ENCODE assay signal across 22 cellular contexts in genomic region chr14:32277998-32278397, GRCh38. TPM values are rescaled to one million over a fixed set of nuclear protein-coding genes. Genes with fewer than 3 reads are reported as not detected.
DNase-seq lines count a peak whose midpoint lies in the region; ATAC-seq, FAIRE-seq and TF ChIP-seq lines count a peak whose summit lies in the region.
"Had no signal": no experiment of that assay in that cellular context is flagged by ENCODE, and none has a peak within 500 bp of the region (broad histone marks: within the 10 kb centered on the region; RNA-seq: fewer than 3 reads in every experiment).

No MANE protein-coding gene starts in this region.

- no peaks in the 10 kb centered on the region for H4K20me1 ChIP-seq in HepG2 (ENCODE audit: insufficient read depth, low read length)
- H4K20me1 ChIP-seq: BLaER1 had no signal

- in situ Hi-C loops in HepG2 (cut with HindIII; ENCODE audit: extremely low pct_ligation_motif_present, low pct_unique_long_range_greater_than_20kb): no loop called here

- H3K9ac ChIP-seq in HepG2 (ENCODE audit: insufficient read depth, low read depth, low read length): no peak overlapping the region
- H3K9ac ChIP-seq: BLaER1 had no signal

- TF ChIP-seq POLR2A in HepG2 (IDR thresholded peaks at IDR 0.05; ENCODE audit: insufficient read depth in 1 of 2, low read depth in 2 of 2, low read length in 2 of 2): no peak
- TF ChIP-seq POLR2A in right lobe of liver (IDR thresholded peaks at IDR 0.05): no peak

- H3K4me1 ChIP-seq in HepG2 (ENCODE audit: insufficient read depth, low read length): peaks cover 6% of the 10 kb centered on the region; the same call in 1 of the 2 replicates
- H3K4me1 ChIP-seq in right lobe of liver: no peaks in the 10 kb centered on the region
- H3K4me1 ChIP-seq: A549, BE2C, BLaER1 had no signal

- no peak for TF ChIP-seq RAD21 in HepG2 (CRISPR knock-in tag; IDR thresholded peaks at IDR 0.05)

- H3K4me3 ChIP-seq in HepG2 (replicated peaks in 1 of 3; ENCODE audit: insufficient read depth in 1 of 3, low read depth in 2 of 3, low read length in 3 of 3) (no peak overlapping the region), right lobe of liver (no peak overlapping the region)
- H3K4me3 ChIP-seq: A549, BLaER1 had no signal

- intact Hi-C loops in HepG2 (cut with micrococcal nuclease; ENCODE audit: unreplicated experiment): no loop called here
- intact Hi-C loops in right lobe of liver (cut with DNase I): no loop called here

- TF ChIP-seq CTCF in HepG2 (CRISPR knock-in tag; IDR thresholded peaks at IDR 0.05) (no peak), right lobe of liver (IDR thresholded peaks at IDR 0.05) (no peak), VCaP (conservative IDR thresholded peaks at IDR 0.05) (no peak)

- DNase-seq in DMS53 (lab: John Stamatoyannopoulos, UW) (peak; percentile 56), DMS53 treated with DMSO at 0.1 percent for 48 hours (lab: John Stamatoyannopoulos, UW; ENCODE audit: unreplicated experiment) (no peak), HepG2 (ENCODE audit: low spot score) (peak; percentile 91), right lobe of liver (no peak), dermis blood vessel endothelial cell (no peak)
- DNase-seq: BE2C; C1 segment of cervical spinal cord; CD4-positive, alpha-beta memory T cell; CD4-positive, CD25-positive, alpha-beta regulatory T cell; CD8-positive, alpha-beta memory T cell; COR-L47; DMS 273 treated with DMSO at 0.1 percent for 48 hours; DMS79 treated with DMSO at 0.1 percent for 48 hours; GF-D8 had no signal

- no peak for FAIRE-seq in HepG2 (lab: Jason Lieb, UNC)
- FAIRE-seq: A549, G401.6, GM12891, GM19239 had no signal

- CTCF ChIA-PET in HepG2 (lab: Yijun Ruan, JAX; ENCODE audit: low intra/inter-chr PET ratio, low total read pairs): no interaction called here

- POLR2A ChIA-PET in HepG2 (lab: Yijun Ruan, JAX): no interaction called here

- H3K36me3 ChIP-seq in HepG2 (replicated peaks in 1 of 2; ENCODE audit: control insufficient read depth in 1 of 2, insufficient read depth in 2 of 2, low read length in 2 of 2) (no peaks in the 10 kb centered on the region), right lobe of liver (no peaks in the 10 kb centered on the region)
- H3K36me3 ChIP-seq: BE2C, BLaER1 had no signal

- no TSS peak for BruUV-seq in HepG2 (replicated peaks; lab: Mats Ljungman, UMichigan)

- no peaks in the 10 kb centered on the region for H3K27me3 ChIP-seq in HepG2 (ENCODE audit: control insufficient read depth in 1 of 2, insufficient read depth in 2 of 2, low read length in 2 of 2)
- no peaks in the 10 kb centered on the region for H3K27me3 ChIP-seq in right lobe of liver
- H3K27me3 ChIP-seq: BE2C, BLaER1 had no signal

- no peak overlapping the region for H2AFZ ChIP-seq in HepG2 (ENCODE audit: low read length)

- no peaks in the 10 kb centered on the region for H3K79me2 ChIP-seq in HepG2 (ENCODE audit: insufficient read depth, low read length)

- H3K9me3 ChIP-seq in HepG2 (ENCODE audit: low read length) (no peaks in the 10 kb centered on the region), right lobe of liver (no peaks in the 10 kb centered on the region)
- H3K9me3 ChIP-seq: BE2C, BLaER1 had no signal

- 0% methylated on average over 3 of the region's 3 CpGs for WGBS in HepG2 (ENCODE audit: low lambda C conversion rate)
- WGBS in right lobe of liver (ENCODE audit: insufficient coverage, low coverage, low lambda C conversion rate, missing lambda C conversion rate): 81% methylated on average over 3 of the region's 3 CpGs

- H3K4me2 ChIP-seq in HepG2 (ENCODE audit: low read depth, low read length): no peak overlapping the region
- H3K4me2 ChIP-seq: A549, BLaER1 had no signal

- TF ChIP-seq EP300 in HepG2 (IDR thresholded peaks at IDR 0.05; ENCODE audit: low read depth in 2 of 2, low read length in 2 of 2) (no peak), HepG2 (CRISPR knock-in tag; IDR thresholded peaks at IDR 0.05; ENCODE audit: borderline replicate concordance) (0 out of 2 replicates have a peak, but pooled peaks have one; percentile 30)

- no peak overlapping the region for H3K27ac ChIP-seq in HepG2 (ENCODE audit: extremely low read length, insufficient read depth, low read length)
- no peak overlapping the region for H3K27ac ChIP-seq in right lobe of liver
- H3K27ac ChIP-seq in VCaP: peak overlapping the region; percentile 58
- H3K27ac ChIP-seq: 22Rv1, A549, BLaER1 had no signal

- ATAC-seq in HepG2 (peak; percentile 68), right lobe of liver (no peak)
- ATAC-seq: A549 had no signal

TF ChIP-seq in HepG2, 621 proteins besides CTCF, POLR2A, EP300 and RAD21 (continues in another document):
- no peak for TF ChIP-seq ZNF513 (CRISPR knock-in tag; conservative IDR thresholded peaks at IDR 0.05)
- TF ChIP-seq KDM4B (CRISPR knock-in tag; IDR thresholded peaks at IDR 0.05): no peak
- no peak for TF ChIP-seq MTA3 (CRISPR knock-in tag; IDR thresholded peaks at IDR 0.05)
- no peak for TF ChIP-seq ELF1 (CRISPR knock-in tag; IDR thresholded peaks at IDR 0.05)
- TF ChIP-seq DBP (CRISPR knock-in tag; IDR thresholded peaks at IDR 0.05; ENCODE audit: not compliant biosample characterization): no peak
- TF ChIP-seq ZNF329 (CRISPR knock-in tag; IDR thresholded peaks at IDR 0.05; ENCODE audit: low read depth): no peak
- TF ChIP-seq FLYWCH1 (CRISPR knock-in tag; IDR thresholded peaks at IDR 0.05): no peak
- no peak for TF ChIP-seq ADNP (CRISPR knock-in tag; IDR thresholded peaks at IDR 0.05)

RNA-seq across cellular contexts. Expression of gene AKAP6, which starts 51.1 kb away (rescaled TPM):
- total RNA-seq in HepG2 (2016; rRNA removed; fragmentation: Illumina TruSeq; extraction: Trizol) (0.84 and 1.4 TPM in 2 replicates), right lobe of liver (1 to 10 TPM; 1.7 to 9.6 (median 4.3) TPM), dermis blood vessel endothelial cell (0.51 and 0.79 TPM in 2 replicates)
- 0.79 and 1.4 TPM in 2 replicates for total RNA-seq in HepG2 (2016; cell fraction: cytosol; rRNA removed; fragmentation: Illumina TruSeq; extraction: Trizol; ENCODE audit: low read depth)
- 0.91 and 1.5 TPM in 2 replicates for total RNA-seq in HepG2 (2016; cell fraction: insoluble cytoplasmic fraction; rRNA removed; fragmentation: Illumina TruSeq; extraction: Trizol)
- 0.62 and 0.86 TPM in 2 replicates for total RNA-seq in HepG2 (2016; cell fraction: membrane; rRNA removed; fragmentation: Illumina TruSeq; extraction: Trizol)
- total RNA-seq in HepG2 (2016; cell fraction: nucleus; rRNA removed; fragmentation: Illumina TruSeq; extraction: Trizol): 1.4 and 5.7 TPM in 2 replicates
- 0.51 and 1.4 TPM in 2 replicates for polyA plus RNA-seq in HepG2 (2011; rRNA removed)
- polyA plus RNA-seq in HepG2 (2011; cell fraction: cytosol; rRNA removed): 0.23 and 0.54 TPM in 2 replicates
- polyA plus RNA-seq in HepG2 (2011; cell fraction: nucleus; rRNA removed): 1.2 and 1.6 TPM in 2 replicates
- 0.39 and 0.59 TPM in 2 replicates for polyA plus RNA-seq in HepG2 (2012)
- polyA plus RNA-seq in HepG2 (2016; cell fraction: cytosol; fragmentation: Illumina TruSeq; extraction: Trizol; ENCODE audit: low read depth): 0.08 and 0.09 TPM in 2 replicates
- polyA plus RNA-seq in HepG2 (2016; cell fraction: insoluble cytoplasmic fraction; fragmentation: Illumina TruSeq; extraction: Trizol; ENCODE audit: low read depth): 0.33 and 0.58 TPM in 2 replicates
- 0.02 and 0.40 TPM in 2 replicates for polyA plus RNA-seq in HepG2 (2016; cell fraction: membrane; fragmentation: Illumina TruSeq; extraction: Trizol; ENCODE audit: low read depth)
- polyA plus RNA-seq in HepG2 (2016; cell fraction: nucleus; fragmentation: Illumina TruSeq; extraction: Trizol; ENCODE audit: insufficient read depth, low read depth): 0.48 and 0.79 TPM in 2 replicates
- 4.0 and 4.2 TPM in 2 replicates for polyA minus RNA-seq in HepG2 (2011; rRNA and poly(A)+ RNA removed; ENCODE audit: low replicate concordance)
- polyA minus RNA-seq in HepG2 (2011; cell fraction: cytosol; rRNA and poly(A)+ RNA removed): 2.2 and 2.4 TPM in 2 replicates
- 9.5 and 13.1 TPM in 2 replicates for polyA minus RNA-seq in HepG2 (2011; cell fraction: nucleus; rRNA and poly(A)+ RNA removed)
- polyA plus RNA-seq: CD14-positive monocyte had no signal

Comparison
In these comparisons a context has a peak if more than half of its experiments do, and no peak if none do; other contexts are left out.
1. DNase-seq: peak in DMS53 (single experiment) and HepG2 (single experiment); none in DMS53 treated with DMSO at 0.1 percent for 48 hours (single experiment), right lobe of liver (0 of 3) and dermis blood vessel endothelial cell (single experiment).